Comparison of ENCODE assay signal across 2 cellular contexts in the genomic region with DNA sequence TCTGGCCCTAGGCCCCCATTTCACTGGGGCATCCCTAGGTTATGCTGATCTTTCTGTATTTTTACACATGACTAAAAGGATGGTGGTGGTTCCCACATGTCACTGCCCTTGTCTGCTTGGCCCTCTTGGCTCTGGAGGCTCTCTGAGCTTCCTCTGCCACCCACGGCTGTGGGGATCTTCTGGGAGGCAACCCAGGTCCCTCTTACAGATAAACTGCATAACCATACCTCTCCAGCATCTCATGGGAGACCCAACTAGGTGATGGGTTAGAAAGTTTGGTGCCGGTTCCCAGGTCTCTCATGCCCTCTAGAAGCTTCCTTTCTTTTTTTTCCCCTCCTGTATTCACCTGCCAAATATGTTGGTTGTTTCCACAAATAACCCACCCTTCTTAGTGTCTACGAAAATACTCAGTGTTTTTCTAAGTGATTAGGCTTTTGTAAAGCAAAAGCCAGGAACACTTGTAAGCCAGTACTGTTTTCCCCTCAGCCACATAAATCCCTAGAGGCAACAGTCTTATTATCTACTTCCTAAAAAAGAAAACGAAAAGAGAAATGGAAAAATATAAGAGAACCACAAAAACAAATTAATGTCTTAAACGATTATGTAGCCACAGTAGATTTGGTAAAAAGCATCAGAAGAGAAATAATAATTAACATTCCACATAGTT.
TF ChIP-seq lines count a peak whose summit lies in the region.

No MANE protein-coding gene starts in this region.

TF ChIP-seq in SK-N-SH, 30 proteins besides CTCF, POLR2A, EP300 and RAD21 (continued from another document):
- TF ChIP-seq, protein P1, sequence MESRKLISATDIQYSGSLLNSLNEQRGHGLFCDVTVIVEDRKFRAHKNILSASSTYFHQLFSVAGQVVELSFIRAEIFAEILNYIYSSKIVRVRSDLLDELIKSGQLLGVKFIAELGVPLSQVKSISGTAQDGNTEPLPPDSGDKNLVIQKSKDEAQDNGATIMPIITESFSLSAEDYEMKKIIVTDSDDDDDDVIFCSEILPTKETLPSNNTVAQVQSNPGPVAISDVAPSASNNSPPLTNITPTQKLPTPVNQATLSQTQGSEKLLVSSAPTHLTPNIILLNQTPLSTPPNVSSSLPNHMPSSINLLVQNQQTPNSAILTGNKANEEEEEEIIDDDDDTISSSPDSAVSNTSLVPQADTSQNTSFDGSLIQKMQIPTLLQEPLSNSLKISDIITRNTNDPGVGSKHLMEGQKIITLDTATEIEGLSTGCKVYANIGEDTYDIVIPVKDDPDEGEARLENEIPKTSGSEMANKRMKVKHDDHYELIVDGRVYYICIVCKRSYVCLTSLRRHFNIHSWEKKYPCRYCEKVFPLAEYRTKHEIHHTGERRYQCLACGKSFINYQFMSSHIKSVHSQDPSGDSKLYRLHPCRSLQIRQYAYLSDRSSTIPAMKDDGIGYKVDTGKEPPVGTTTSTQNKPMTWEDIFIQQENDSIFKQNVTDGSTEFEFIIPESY (IDR thresholded peaks at IDR 0.05; ENCODE audit: borderline replicate concordance, low read depth): no peak
- TF ChIP-seq, protein P2, sequence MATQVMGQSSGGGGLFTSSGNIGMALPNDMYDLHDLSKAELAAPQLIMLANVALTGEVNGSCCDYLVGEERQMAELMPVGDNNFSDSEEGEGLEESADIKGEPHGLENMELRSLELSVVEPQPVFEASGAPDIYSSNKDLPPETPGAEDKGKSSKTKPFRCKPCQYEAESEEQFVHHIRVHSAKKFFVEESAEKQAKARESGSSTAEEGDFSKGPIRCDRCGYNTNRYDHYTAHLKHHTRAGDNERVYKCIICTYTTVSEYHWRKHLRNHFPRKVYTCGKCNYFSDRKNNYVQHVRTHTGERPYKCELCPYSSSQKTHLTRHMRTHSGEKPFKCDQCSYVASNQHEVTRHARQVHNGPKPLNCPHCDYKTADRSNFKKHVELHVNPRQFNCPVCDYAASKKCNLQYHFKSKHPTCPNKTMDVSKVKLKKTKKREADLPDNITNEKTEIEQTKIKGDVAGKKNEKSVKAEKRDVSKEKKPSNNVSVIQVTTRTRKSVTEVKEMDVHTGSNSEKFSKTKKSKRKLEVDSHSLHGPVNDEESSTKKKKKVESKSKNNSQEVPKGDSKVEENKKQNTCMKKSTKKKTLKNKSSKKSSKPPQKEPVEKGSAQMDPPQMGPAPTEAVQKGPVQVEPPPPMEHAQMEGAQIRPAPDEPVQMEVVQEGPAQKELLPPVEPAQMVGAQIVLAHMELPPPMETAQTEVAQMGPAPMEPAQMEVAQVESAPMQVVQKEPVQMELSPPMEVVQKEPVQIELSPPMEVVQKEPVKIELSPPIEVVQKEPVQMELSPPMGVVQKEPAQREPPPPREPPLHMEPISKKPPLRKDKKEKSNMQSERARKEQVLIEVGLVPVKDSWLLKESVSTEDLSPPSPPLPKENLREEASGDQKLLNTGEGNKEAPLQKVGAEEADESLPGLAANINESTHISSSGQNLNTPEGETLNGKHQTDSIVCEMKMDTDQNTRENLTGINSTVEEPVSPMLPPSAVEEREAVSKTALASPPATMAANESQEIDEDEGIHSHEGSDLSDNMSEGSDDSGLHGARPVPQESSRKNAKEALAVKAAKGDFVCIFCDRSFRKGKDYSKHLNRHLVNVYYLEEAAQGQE (IDR thresholded peaks at IDR 0.05; ENCODE audit: low read depth, low read length): no peak
- TF ChIP-seq RCOR1 (IDR thresholded peaks at IDR 0.05; ENCODE audit: low read length) (no peak), FOXM1 (IDR thresholded peaks at IDR 0.05; ENCODE audit: low read depth) (no peak)

TF ChIP-seq in GM12878, 131 proteins besides CTCF, POLR2A, EP300 and RAD21 (continued from another document):
- TF ChIP-seq, protein P3, sequence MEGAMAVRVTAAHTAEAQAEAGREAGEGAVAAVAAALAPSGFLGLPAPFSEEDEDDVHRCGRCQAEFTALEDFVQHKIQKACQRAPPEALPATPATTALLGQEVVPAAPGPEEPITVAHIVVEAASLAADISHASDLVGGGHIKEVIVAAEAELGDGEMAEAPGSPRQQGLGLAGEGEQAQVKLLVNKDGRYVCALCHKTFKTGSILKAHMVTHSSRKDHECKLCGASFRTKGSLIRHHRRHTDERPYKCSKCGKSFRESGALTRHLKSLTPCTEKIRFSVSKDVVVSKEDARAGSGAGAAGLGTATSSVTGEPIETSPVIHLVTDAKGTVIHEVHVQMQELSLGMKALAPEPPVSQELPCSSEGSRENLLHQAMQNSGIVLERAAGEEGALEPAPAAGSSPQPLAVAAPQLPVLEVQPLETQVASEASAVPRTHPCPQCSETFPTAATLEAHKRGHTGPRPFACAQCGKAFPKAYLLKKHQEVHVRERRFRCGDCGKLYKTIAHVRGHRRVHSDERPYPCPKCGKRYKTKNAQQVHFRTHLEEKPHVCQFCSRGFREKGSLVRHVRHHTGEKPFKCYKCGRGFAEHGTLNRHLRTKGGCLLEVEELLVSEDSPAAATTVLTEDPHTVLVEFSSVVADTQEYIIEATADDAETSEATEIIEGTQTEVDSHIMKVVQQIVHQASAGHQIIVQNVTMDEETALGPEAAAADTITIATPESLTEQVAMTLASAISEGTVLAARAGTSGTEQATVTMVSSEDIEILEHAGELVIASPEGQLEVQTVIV (IDR thresholded peaks at IDR 0.05; ENCODE audit: borderline replicate concordance, partially characterized antibody): no peak
- TF ChIP-seq ZBED1 (IDR thresholded peaks at IDR 0.05; ENCODE audit: borderline replicate concordance) (no peak), MTA2 (IDR thresholded peaks at IDR 0.05; ENCODE audit: low read depth) (peak; percentile 44; the same call in 1 of the 2 replicates), ZNF384 (IDR thresholded peaks at IDR 0.05; ENCODE audit: borderline replicate concordance, low read depth, low read length) (no peak), KLF5 (IDR thresholded peaks at IDR 0.05; ENCODE audit: partially characterized antibody) (no peak), MEF2B (IDR thresholded peaks at IDR 0.05; ENCODE audit: partially characterized antibody, poor library complexity, severe bottlenecking) (peak; percentile 39)
